9 cellular contexts compared by ENCODE assay signal in genomic region chr18:35504996-35505395, GRCh38.
"Had no signal": no experiment of that assay in that cellular context is flagged by ENCODE, and none has a peak within 500 bp of the region (broad histone marks: within the 10 kb centered on the region; RNA-seq: fewer than 3 reads in every experiment).

No MANE protein-coding gene starts in this region.

- H3K27ac Mint-ChIP-seq: HFFc6 had no signal

- H3K27ac ChIP-seq: GM23248 had no signal

- H3K9me3 Mint-ChIP-seq: HFFc6 had no signal

- H3K4me3 Mint-ChIP-seq: HFFc6 had no signal

- H3K9ac ChIP-seq: GM23248 had no signal

- H2AFZ ChIP-seq: GM23248 had no signal

- H3K36me3 ChIP-seq: HAP-1 had no signal

- H3K4me3 ChIP-seq: GM23248, HAP-1 had no signal

- H3K9me3 ChIP-seq: HAP-1 had no signal

- ATAC-seq: HCT116 had no signal

- DNase-seq: GM23248, GOT3, H7, HFFc6, IMR-90, KBM-7 had no signal

- H3K4me1 ChIP-seq: HAP-1 had no signal

- FAIRE-seq: HTR-8/SVneo had no signal
